In the genomic region with DNA sequence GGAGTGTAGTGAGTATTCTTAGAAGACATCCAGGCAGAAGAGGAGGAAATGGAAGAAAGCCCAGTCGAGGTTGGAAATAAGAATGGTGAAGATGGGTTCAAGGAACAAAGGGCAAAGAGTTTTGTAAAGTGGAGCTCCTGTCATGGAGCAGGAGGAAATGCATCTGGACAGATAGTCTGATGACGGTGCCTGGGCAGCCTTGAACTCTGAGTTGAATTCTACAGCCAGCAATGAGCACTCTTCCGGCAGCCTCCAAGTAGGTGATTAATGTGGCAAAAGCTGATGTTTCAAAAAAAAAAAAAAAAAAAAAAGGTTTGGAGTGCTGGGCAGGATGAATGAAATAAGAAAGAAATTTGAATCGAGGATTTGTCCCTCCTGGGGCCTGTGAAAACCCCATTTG, we compare ENCODE assay signal across 23 cellular contexts.
"Had no signal": no experiment of that assay in that cellular context is flagged by ENCODE, and none has a peak within 500 bp of the region (broad histone marks: within the 10 kb centered on the region; RNA-seq: fewer than 3 reads in every experiment).

No MANE protein-coding gene starts in this region.

- H3K27me3 ChIP-seq: neutrophil, right lobe of liver, sigmoid colon, stomach, thyroid gland, transverse colon, upper lobe of right lung, uterus had no signal

- H3K4me3 ChIP-seq: psoas muscle, right lobe of liver, sigmoid colon, stomach, thoracic aorta, transverse colon, upper lobe of right lung, uterus had no signal

- H3K9me3 ChIP-seq: neutrophil, psoas muscle, right lobe of liver, sigmoid colon, stomach, thoracic aorta, thyroid gland, transverse colon, upper lobe of right lung, uterus had no signal

- H3K27ac ChIP-seq: neutrophil, parathyroid adenoma, psoas muscle, right lobe of liver, sigmoid colon, stomach, thoracic aorta, thyroid gland, transverse colon, upper lobe of right lung, uterus had no signal

- DNase-seq: naive thymus-derived CD4-positive, alpha-beta T cell; natural killer cell; nucleus accumbens; posterior cingulate gyrus; psoas muscle; right cardiac atrium; right lobe of liver; sigmoid colon; small intestine; stimulated activated CD4-positive, alpha-beta T cell treated with anti-CD3 and anti-CD28 coated beads, Interleukin-15, amount 100 ng/mL, for 24 hours; stimulated activated CD4-positive, alpha-beta T cell treated with anti-CD3 and anti-CD28 coated beads, Interleukin-2, amount 100 ng/mL, for 24 hours; stimulated activated CD4-positive, alpha-beta T cell treated with anti-CD3 and anti-CD28 coated beads, Interleukin-2, amount 100 ng/mL, for 48 hours; stimulated activated CD4-positive, alpha-beta T cell treated with anti-CD3 and anti-CD28 coated beads, Interleukin-4, amount 100 ng/mL, for 24 hours; stimulated activated naive B cell treated with anti-CD40 and anti-IgM and Interleukin-4, amounts not matched to agents 10 μg/mL and 1 μg/mL and 100 μg/mL, for 72 hours; stimulated activated naive CD4-positive, alpha-beta T cell treated with Interleukin-2 at 50 U/mL for 16 hours; stomach; thyroid gland; transverse colon; upper lobe of right lung; uterus had no signal

- H3K36me3 ChIP-seq: neutrophil, right lobe of liver, sigmoid colon, stomach, thoracic aorta, thyroid gland, transverse colon, upper lobe of right lung, uterus had no signal

- H3K4me1 ChIP-seq: parathyroid adenoma, psoas muscle, right lobe of liver, sigmoid colon, transverse colon, upper lobe of right lung, uterus had no signal
